ENCODE assay signal across 16 cellular contexts in the genomic region with DNA sequence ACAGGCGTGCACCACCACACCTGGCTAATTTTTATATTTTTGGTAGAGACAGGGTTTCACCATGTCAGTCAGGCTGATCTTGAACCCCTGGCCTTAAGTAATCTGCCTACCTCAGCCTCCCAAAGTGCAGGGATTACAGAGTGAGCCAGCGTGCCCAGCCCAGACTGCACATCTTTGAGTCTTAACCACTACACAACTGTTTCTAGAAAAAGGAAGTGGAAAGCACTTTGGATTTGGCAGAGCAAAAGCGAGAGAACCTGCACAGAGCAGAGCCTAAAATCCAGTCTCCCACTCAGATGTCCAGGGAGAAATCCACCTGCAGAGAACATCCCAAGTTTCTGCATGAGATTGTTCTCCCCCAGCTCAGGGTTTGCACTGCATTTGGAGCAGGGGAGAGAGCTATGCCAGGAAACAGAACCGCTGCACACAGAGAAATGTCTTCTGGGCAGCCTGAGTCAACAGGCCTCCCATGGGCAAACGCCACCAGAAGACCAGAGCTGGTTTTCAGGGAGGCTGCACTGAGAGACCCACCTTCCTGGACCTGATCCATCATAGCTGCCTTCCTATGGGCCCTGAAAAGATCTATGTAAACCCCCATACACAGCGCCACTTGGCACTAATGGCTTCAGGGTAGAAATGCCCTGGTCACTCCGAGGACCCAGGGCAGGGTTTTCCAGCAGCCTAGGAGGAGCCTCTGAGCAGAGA.
"Had no signal": no experiment of that assay in that cellular context is flagged by ENCODE, and none has a peak within 500 bp of the region (broad histone marks: within the 10 kb centered on the region; RNA-seq: fewer than 3 reads in every experiment).

No MANE protein-coding gene starts in this region.

- H3K4me1 Mint-ChIP-seq: activated CD4-positive, alpha-beta T cell treated with anti-CD3 and anti-CD28 coated beads for 36 hours had no signal

- ATAC-seq: activated CD4-positive, alpha-beta T cell treated with anti-CD3 and anti-CD28 coated beads for 36 hours; activated CD8-positive, alpha-beta T cell treated with anti-CD3 and anti-CD28 coated beads for 36 hours; heart left ventricle; pancreas; upper lobe of right lung had no signal

- H3K27me3 ChIP-seq: heart left ventricle, pancreas, testis, upper lobe of right lung had no signal

- H3K4me3 Mint-ChIP-seq: activated CD4-positive, alpha-beta T cell treated with anti-CD3 and anti-CD28 coated beads for 36 hours; activated CD8-positive, alpha-beta T cell treated with anti-CD3 and anti-CD28 coated beads for 36 hours; activated T-helper 1 cell treated with anti-CD3 and anti-CD28 coated beads, Interleukin-12 subunit alpha, Interleukin-12 subunit beta, Interleukin-2, Interleukin-4 antibody, amounts not matched to agents 30 ng/mL and 10 ng/mL and 1 ng/mL, durations not matched to agents 14 hours and 24 hours and 36 hours; stimulated activated naive CD8-positive, alpha-beta T cell treated with anti-CD3 and anti-CD28 coated beads, Interleukin-15, Interleukin-2, amounts not matched to agents 100 ng/mL and 50 ng/mL, for 24 hours had no signal

- DNase-seq: activated CD4-positive, alpha-beta T cell treated with anti-CD3 and anti-CD28 coated beads for 36 hours; activated CD8-positive, alpha-beta memory T cell treated with anti-CD3 and anti-CD28 coated beads, Interleukin-2, amount 50 U/mL, for 4 hours; activated CD8-positive, alpha-beta T cell treated with anti-CD3 and anti-CD28 coated beads for 36 hours; activated naive CD4-positive, alpha-beta T cell; esophagus squamous epithelium; foreskin melanocyte; heart left ventricle; left ventricle myocardium superior; mesenchymal stem cell; pancreas; stimulated activated CD4-positive, alpha-beta T cell treated with anti-CD3 and anti-CD28 coated beads, Interleukin-4, amount 100 ng/mL, for 1 hour; stimulated activated CD8-positive, alpha-beta memory T cell treated with anti-CD3 and anti-CD28 coated beads, Interleukin-4, amount 100 ng/mL, for 48 hours; testis; upper lobe of right lung had no signal

- H3K27ac ChIP-seq: esophagus squamous epithelium, heart left ventricle, pancreas, testis, upper lobe of right lung had no signal

- H3K4me1 ChIP-seq: heart left ventricle, pancreas, testis, upper lobe of right lung had no signal

- H3K4me3 ChIP-seq: esophagus squamous epithelium, heart left ventricle, pancreas, testis, upper lobe of right lung had no signal

- H3K9me3 ChIP-seq: esophagus squamous epithelium, pancreas, testis, upper lobe of right lung had no signal

- H3K27ac Mint-ChIP-seq: activated CD4-positive, alpha-beta T cell treated with anti-CD3 and anti-CD28 coated beads for 36 hours; activated CD8-positive, alpha-beta T cell treated with anti-CD3 and anti-CD28 coated beads for 36 hours; activated T-helper 1 cell treated with anti-CD3 and anti-CD28 coated beads, Interleukin-12 subunit alpha, Interleukin-12 subunit beta, Interleukin-2, Interleukin-4 antibody, amounts not matched to agents 30 ng/mL and 10 ng/mL and 1 ng/mL, durations not matched to agents 14 hours and 24 hours and 36 hours; stimulated activated naive CD8-positive, alpha-beta T cell treated with anti-CD3 and anti-CD28 coated beads, Interleukin-15, Interleukin-2, amounts not matched to agents 100 ng/mL and 50 ng/mL, for 24 hours had no signal

- H3K36me3 ChIP-seq: esophagus squamous epithelium, heart left ventricle, pancreas, upper lobe of right lung had no signal

- H3K9me3 Mint-ChIP-seq: activated CD8-positive, alpha-beta T cell treated with anti-CD3 and anti-CD28 coated beads for 36 hours; activated T-helper 1 cell treated with anti-CD3 and anti-CD28 coated beads, Interleukin-12 subunit alpha, Interleukin-12 subunit beta, Interleukin-2, Interleukin-4 antibody, amounts not matched to agents 30 ng/mL and 10 ng/mL and 1 ng/mL, durations not matched to agents 14 hours and 24 hours and 36 hours; stimulated activated naive CD8-positive, alpha-beta T cell treated with anti-CD3 and anti-CD28 coated beads, Interleukin-15, Interleukin-2, amounts not matched to agents 100 ng/mL and 50 ng/mL, for 24 hours had no signal

- H3K27me3 Mint-ChIP-seq: activated CD4-positive, alpha-beta T cell treated with anti-CD3 and anti-CD28 coated beads for 36 hours; activated CD8-positive, alpha-beta T cell treated with anti-CD3 and anti-CD28 coated beads for 36 hours; stimulated activated naive CD8-positive, alpha-beta T cell treated with anti-CD3 and anti-CD28 coated beads, Interleukin-15, Interleukin-2, amounts not matched to agents 100 ng/mL and 50 ng/mL, for 24 hours had no signal
